20 cellular contexts compared by ENCODE assay signal in the genomic region with DNA sequence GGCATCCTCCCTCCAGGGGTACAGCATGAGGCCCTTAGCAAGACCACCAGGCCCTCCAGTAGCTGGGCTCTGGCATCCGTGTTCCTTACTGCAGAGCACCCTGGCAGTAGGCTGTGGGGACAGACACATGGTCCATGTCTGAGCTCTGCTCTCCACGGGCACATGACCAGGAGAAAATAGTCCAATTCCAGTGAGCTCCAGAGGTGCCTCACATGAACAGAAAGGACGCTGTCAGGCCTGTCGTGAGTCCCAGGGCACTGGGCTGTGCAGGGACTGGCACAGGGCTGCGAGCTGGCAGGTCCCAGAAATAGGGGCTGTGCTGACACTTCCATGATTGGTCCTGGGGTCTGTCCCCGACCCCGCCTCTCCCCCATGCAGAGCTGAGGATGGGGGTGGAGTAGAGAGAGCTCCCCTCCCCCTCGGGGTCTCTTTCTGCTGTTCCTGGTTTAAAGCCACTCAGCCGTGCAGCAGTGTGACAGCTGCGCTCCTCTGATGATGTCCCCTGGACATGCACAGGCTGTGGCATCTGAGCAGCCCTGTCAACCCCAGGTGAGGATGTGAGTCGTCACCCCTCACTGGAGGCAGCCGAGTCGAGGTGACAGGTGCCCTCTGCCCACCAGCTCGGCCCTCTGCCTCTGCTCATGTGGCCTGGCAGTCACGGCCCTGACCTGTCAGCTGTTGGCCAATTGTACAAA. TPM values are rescaled to one million over a fixed set of nuclear protein-coding genes. Genes with fewer than 3 reads are reported as not detected.
DNase-seq lines count a peak whose midpoint lies in the region; ATAC-seq and TF ChIP-seq lines count a peak whose summit lies in the region.
"Had no signal": no experiment of that assay in that cellular context is flagged by ENCODE, and none has a peak within 500 bp of the region (broad histone marks: within the 10 kb centered on the region; RNA-seq: fewer than 3 reads in every experiment).

No MANE protein-coding gene starts in this region.

- H3K36me3 Mint-ChIP-seq in glutamatergic neuron (ENCODE audit: unreplicated experiment), result no peaks in the 10 kb centered on the region
- H3K36me3 Mint-ChIP-seq: IgD-negative memory B cell had no signal

- no peak overlapping the region for H3K4me3 Mint-ChIP-seq in glutamatergic neuron (ENCODE audit: unreplicated experiment)
- H3K4me3 Mint-ChIP-seq: IgD-negative memory B cell had no signal

- intact Hi-C loops in posterior vena cava (cut with DNase I), result no loop called here

- H3K4me1 Mint-ChIP-seq in glutamatergic neuron (ENCODE audit: low read depth, unreplicated experiment), result peaks cover 10% of the 10 kb centered on the region

- peak overlapping the region; percentile 52 for H3K27ac Mint-ChIP-seq in glutamatergic neuron (ENCODE audit: unreplicated experiment)
- H3K27ac Mint-ChIP-seq: IgD-negative memory B cell had no signal

- ATAC-seq in GM19452 (IDR thresholded peaks at IDR 0.05; ENCODE audit: unreplicated experiment) (no peak), HG03135 (IDR thresholded peaks at IDR 0.05; ENCODE audit: unreplicated experiment) (no peak)
- ATAC-seq: GM12878, PC-3 had no signal

- no peak for TF ChIP-seq CTCF in glutamatergic neuron (IDR thresholded peaks at IDR 0.05; ENCODE audit: partially characterized antibody, unreplicated experiment)

- H3K27me3 Mint-ChIP-seq in glutamatergic neuron (ENCODE audit: unreplicated experiment), result peaks cover 5% of the 10 kb centered on the region
- H3K27me3 Mint-ChIP-seq: IgD-negative memory B cell had no signal

- DNase-seq in NCI-H1694 treated with DMSO at 0.1 percent for 48 hours (lab: John Stamatoyannopoulos, UW), result peak; percentile 4
- no peak for DNase-seq in NCI-H1694 (lab: John Stamatoyannopoulos, UW)
- DNase-seq in COLO668 (lab: John Stamatoyannopoulos, UW; ENCODE audit: unreplicated experiment), result peak; percentile 5
- peak; percentile 50 for DNase-seq in glutamatergic neuron
- peak; percentile 67 for DNase-seq in posterior vena cava (ENCODE audit: low spot score)
- no peak for DNase-seq in NCI-H2196 (lab: John Stamatoyannopoulos, UW; ENCODE audit: unreplicated experiment)
- DNase-seq: 8988T; DMS79; HCEC 1CT; NCI-H1417 treated with DMSO at 0.1 percent for 48 hours; NCI-H2081; NCI-H524 treated with DMSO at 0.1 percent for 48 hours; NK-92 treated with Interleukin-12 subunit alpha and Interleukin-12 subunit beta, amount 100 ng/mL, for 24 hours; PC-3; Right ventricle myocardium superior had no signal

- peaks cover 5% of the 10 kb centered on the region for H3K9me3 Mint-ChIP-seq in glutamatergic neuron (ENCODE audit: unreplicated experiment)
- H3K9me3 Mint-ChIP-seq: IgD-negative memory B cell had no signal

RNA-seq across cellular contexts. Expression of gene ZNF488, which starts 25.2 kb away (rescaled TPM):
- total RNA-seq in glutamatergic neuron (ENCODE audit: unreplicated experiment), result 3.3 TPM
- total RNA-seq in posterior vena cava, result not detected
- total RNA-seq: G401, GM12878, Right ventricle myocardium superior had no signal

Comparison
In these comparisons a context has a peak if more than half of its experiments do, and no peak if none do; other contexts are left out.
1. DNase-seq: peak in NCI-H1694 treated with DMSO at 0.1 percent for 48 hours (single experiment), COLO668 (single experiment), glutamatergic neuron (single experiment) and posterior vena cava (single experiment); none in NCI-H1694 (single experiment) and NCI-H2196 (single experiment).